22 cellular contexts compared by ENCODE assay signal in genomic region chr6:169381988-169382387, GRCh38.
DNase-seq lines count a peak whose midpoint lies in the region; ATAC-seq, FAIRE-seq and TF ChIP-seq lines count a peak whose summit lies in the region.
"Had no signal": no experiment of that assay in that cellular context is flagged by ENCODE, and none has a peak within 500 bp of the region (broad histone marks: within the 10 kb centered on the region; RNA-seq: fewer than 3 reads in every experiment).

No MANE protein-coding gene starts in this region.

- no peaks in the 10 kb centered on the region for H3K27me3 ChIP-seq in H1 (replicated peaks in 1 of 4; ENCODE audit: control insufficient read depth in 3 of 4, extremely low read depth in 1 of 4, insufficient read depth in 3 of 4, low read length in 3 of 4)
- no peaks in the 10 kb centered on the region for H3K27me3 ChIP-seq in CD8-positive, alpha-beta T cell (ENCODE audit: insufficient read depth, low read length)
- H3K27me3 ChIP-seq: BE2C, BLaER1 had no signal

- H2AFZ ChIP-seq in H1 (ENCODE audit: low read length) = 0 out of 2 replicates have a peak overlapping the region, but pooled peaks have one; percentile 62

- H4K91ac ChIP-seq in H1 (replicated peaks; ENCODE audit: insufficient read length, low read length) = no peak overlapping the region

- no peak for TF ChIP-seq POLR2A in H1 (IDR thresholded peaks at IDR 0.05; ENCODE audit: control extremely low read depth in 1 of 2, low read depth in 2 of 2, low read length in 2 of 2)

- no peaks in the 10 kb centered on the region for H3K79me1 ChIP-seq in H1 (ENCODE audit: low read depth, low read length)

- H3K23ac ChIP-seq in H1 (ENCODE audit: insufficient read length) = no peak overlapping the region

- H2BK120ac ChIP-seq in H1 (replicated peaks; ENCODE audit: low read depth, low read length) = no peak overlapping the region

- H3K56ac ChIP-seq in H1 (replicated peaks; ENCODE audit: insufficient read length, low read depth, low read length) = peak overlapping the region; percentile 81

- no peaks in the 10 kb centered on the region for H3K4me1 ChIP-seq in H1 (replicated peaks in 1 of 4; ENCODE audit: control insufficient read depth in 3 of 4, insufficient read depth in 4 of 4, low read length in 3 of 4)
- no peaks in the 10 kb centered on the region for H3K4me1 ChIP-seq in CD8-positive, alpha-beta T cell (ENCODE audit: insufficient read depth, low read length)
- H3K4me1 ChIP-seq: BE2C, Caco-2 had no signal

- H3K27ac ChIP-seq in H1 (ENCODE audit: low read depth, low read length) = no peak overlapping the region
- H3K27ac ChIP-seq in CD8-positive, alpha-beta T cell (ENCODE audit: low read depth, low read length) = no peak overlapping the region
- H3K27ac ChIP-seq: BLaER1 had no signal

- no peak overlapping the region for H3K4ac ChIP-seq in H1 (replicated peaks; ENCODE audit: insufficient read length, low read depth, low read length)

- no peak overlapping the region for H2BK5ac ChIP-seq in H1 (ENCODE audit: low read depth, low read length)

- no peak overlapping the region for H3K9ac ChIP-seq in H1 (replicated peaks in 1 of 4; ENCODE audit: extremely low read depth in 1 of 4, low read depth in 3 of 4, low read length in 3 of 4)
- H3K9ac ChIP-seq: BLaER1 had no signal

- TF ChIP-seq EP300 in H1 (IDR thresholded peaks at IDR 0.05; ENCODE audit: borderline replicate concordance in 1 of 2, low read depth in 2 of 2, low read length in 2 of 2) = no peak

- CTCF ChIA-PET in H1 (lab: Charles Lee; ENCODE audit: partially characterized antibody) = no interaction called here
- CTCF ChIA-PET in CD8-positive, alpha-beta T cell (lab: Charles Lee) = interaction anchor here (0.6 kb wide), 1 partner anchor 10 kb away, joined by 3 read pairs; no protein-coding TSS in a partner anchor

- no peak for TF ChIP-seq CTCF in H1 (IDR thresholded peaks at IDR 0.05; ENCODE audit: control extremely low read depth in 1 of 3, insufficient read depth in 1 of 3, low read depth in 1 of 3, low read length in 3 of 3)
- no peak for TF ChIP-seq CTCF in CD8-positive, alpha-beta T cell (IDR thresholded peaks at IDR 0.05)

- H3K27ac Mint-ChIP-seq in CD8-positive, alpha-beta T cell = no peak overlapping the region
- H3K27ac Mint-ChIP-seq: CD14-positive monocyte; CD4-positive, alpha-beta memory T cell; CD4-positive, CD25-positive, alpha-beta regulatory T cell had no signal

- no peak overlapping the region for H2BK12ac ChIP-seq in H1 (ENCODE audit: low read depth, low read length)

- DNase-seq in H1 (ENCODE audit: low read depth in 1 of 2, low spot score in 2 of 2) (no peak), mucosa of gallbladder (ENCODE audit: low spot score) (peak; percentile 1), urothelium cell line (ENCODE audit: low spot score) (no peak), nucleus accumbens (lab: John Stamatoyannopoulos, UW) (no peak)
- no peak for DNase-seq in CD8-positive, alpha-beta T cell
- DNase-seq: 8988T; ACHN; BE2C; C1 segment of cervical spinal cord; Calu3; CD4-positive, alpha-beta memory T cell; CD4-positive, CD25-positive, alpha-beta regulatory T cell; DMS79 treated with DMSO at 0.1 percent for 48 hours; GF-D8 had no signal

- H3K4me1 Mint-ChIP-seq in CD8-positive, alpha-beta T cell (ENCODE audit: low read depth) = no peaks in the 10 kb centered on the region
- H3K4me1 Mint-ChIP-seq: CD14-positive monocyte; CD4-positive, alpha-beta memory T cell; CD4-positive, CD25-positive, alpha-beta regulatory T cell had no signal

- peaks cover 10% of the 10 kb centered on the region for H3K9me3 Mint-ChIP-seq in CD8-positive, alpha-beta T cell

- no peak overlapping the region for H3K14ac ChIP-seq in H1 (ENCODE audit: insufficient read length)

- ATAC-seq in CD8-positive, alpha-beta T cell = no peak

- no peaks in the 10 kb centered on the region for H3K36me3 ChIP-seq in H1 (ENCODE audit: control insufficient read depth in 2 of 4, insufficient read depth in 4 of 4, low read length in 3 of 4)
- H3K36me3 ChIP-seq in CD8-positive, alpha-beta T cell (ENCODE audit: insufficient read depth, low read length) = no peaks in the 10 kb centered on the region
- H3K36me3 ChIP-seq: BE2C, BLaER1 had no signal

- FAIRE-seq in H1 (lab: Jason Lieb, UNC) (no peak), urothelium cell line (lab: Jason Lieb, UNC) (no peak)
- FAIRE-seq: A204.1, D721Med, G401.6, GM12891, GM19239 had no signal

- H3K36me3 Mint-ChIP-seq in CD8-positive, alpha-beta T cell = no peaks in the 10 kb centered on the region
- H3K36me3 Mint-ChIP-seq: CD14-positive monocyte; CD4-positive, alpha-beta memory T cell; CD4-positive, CD25-positive, alpha-beta regulatory T cell had no signal

- TF ChIP-seq RAD21 in H1 (IDR thresholded peaks at IDR 0.05 in 1 of 2, conservative IDR thresholded peaks at IDR 0.05 in 1 of 2; ENCODE audit: low read depth in 2 of 2, low read length in 2 of 2) = no peak

- no peak overlapping the region for H4K8ac ChIP-seq in H1 (ENCODE audit: extremely low read depth, insufficient read depth, low read length)

- H4K5ac ChIP-seq in H1 (ENCODE audit: insufficient read length, low read depth, low read length) = no peak overlapping the region

- peaks cover 0 to 7% of the 10 kb centered on the region in 2 experiments for H4K20me1 ChIP-seq in H1 (replicated peaks in 1 of 2; ENCODE audit: control insufficient read depth in 1 of 2, insufficient read depth in 2 of 2, low read length in 2 of 2)
- H4K20me1 ChIP-seq: BLaER1 had no signal

- H3K4me3 ChIP-seq in H1 (ENCODE audit: extremely low read depth in 1 of 4, insufficient read depth in 2 of 4, low read depth in 3 of 4, low read length in 4 of 4) = no peak overlapping the region
- H3K4me3 ChIP-seq in CD8-positive, alpha-beta T cell (ENCODE audit: low read depth, low read length) = no peak overlapping the region
- H3K4me3 ChIP-seq: BLaER1 had no signal

- intact Hi-C loops in CD8-positive, alpha-beta T cell (cut with DNase I, micrococcal nuclease) = no loop called here

- no peak overlapping the region for H2BK15ac ChIP-seq in H1 (ENCODE audit: low read length)

- WGBS in H1 (ENCODE audit: extremely low coverage in 1 of 2, insufficient coverage in 1 of 2, insufficient read length in 1 of 2, insufficient replicate concordance in 2 of 2, low coverage in 1 of 2, low lambda C conversion rate in 2 of 2, missing lambda C conversion rate in 1 of 2), 2 experiments = 72% methylated on average over 6 of the region's 6 CpGs; no CpG with 5 or more reads in 1 of the 2 experiments

- no peak overlapping the region; the same call in 1 of the 2 replicates for H2AK5ac ChIP-seq in H1 (ENCODE audit: low read depth, low read length)

- no peak overlapping the region for H3K4me2 ChIP-seq in H1 (ENCODE audit: insufficient read depth in 1 of 2, low read depth in 2 of 2, low read length in 2 of 2)

- H3K27me3 Mint-ChIP-seq in CD8-positive, alpha-beta T cell (ENCODE audit: low read depth) = peaks cover 14% of the 10 kb centered on the region
- H3K27me3 Mint-ChIP-seq: CD4-positive, CD25-positive, alpha-beta regulatory T cell had no signal

- H3K23me2 ChIP-seq in H1 (ENCODE audit: low read depth, low read length) = peaks cover 8% of the 10 kb centered on the region; the same call in 1 of the 2 replicates

- no peak overlapping the region for H3K4me3 Mint-ChIP-seq in CD8-positive, alpha-beta T cell
- H3K4me3 Mint-ChIP-seq: CD14-positive monocyte; CD4-positive, alpha-beta memory T cell; CD4-positive, CD25-positive, alpha-beta regulatory T cell had no signal

- no peak overlapping the region for H2BK20ac ChIP-seq in H1 (ENCODE audit: low read length)

- H3K18ac ChIP-seq in H1 (ENCODE audit: extremely low read depth, low read length) = no peak overlapping the region

- peaks cover 0 to 5% of the 10 kb centered on the region in 2 experiments; a peak in 2 of 4 replicates for H3K9me3 ChIP-seq in H1 (ENCODE audit: insufficient read depth in 2 of 2, low read depth in 1 of 2, low read length in 1 of 2)
- H3K9me3 ChIP-seq in CD8-positive, alpha-beta T cell (ENCODE audit: low read length) = no peaks in the 10 kb centered on the region
- H3K9me3 ChIP-seq: BE2C, Caco-2 had no signal

- H3K79me2 ChIP-seq in H1 (ENCODE audit: control insufficient read depth in 1 of 2, insufficient read depth in 2 of 2, low read length in 2 of 2) = no peaks in the 10 kb centered on the region

- POLR2A ChIA-PET in H1 (lab: Charles Lee; ENCODE audit: partially characterized antibody) = no interaction called here
- POLR2A ChIA-PET in CD8-positive, alpha-beta T cell (lab: Charles Lee) = no interaction called here

TF ChIP-seq in H1, 55 proteins besides CTCF, POLR2A, EP300 and RAD21:
- TF ChIP-seq YY1 (IDR thresholded peaks at IDR 0.05; ENCODE audit: low read depth, low read length) (0 out of 2 replicates have a peak, but pooled peaks have one; percentile 35), JUND (IDR thresholded peaks at IDR 0.05; ENCODE audit: low read length) (no peak)
